24 cellular contexts compared by ENCODE assay signal in the genomic region with DNA sequence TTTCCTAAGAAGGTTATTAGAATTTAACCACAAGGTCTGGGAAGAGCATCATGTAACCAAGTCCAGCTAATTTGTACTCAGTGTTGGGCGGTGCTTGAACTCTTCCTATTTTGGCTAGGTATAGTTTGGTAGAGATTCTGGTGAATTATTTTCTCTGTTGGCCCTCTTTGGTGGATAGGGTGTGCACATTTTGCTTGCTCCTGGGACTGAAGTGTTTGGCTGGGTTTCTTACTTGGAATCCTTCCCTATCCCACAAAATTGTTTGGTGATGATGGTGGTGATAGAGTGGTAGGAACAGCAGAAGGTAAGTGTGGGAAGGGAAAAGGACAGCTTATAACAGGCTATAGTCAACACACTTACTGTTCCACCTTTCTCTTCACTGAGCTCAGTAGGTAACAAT.
DNase-seq lines count a peak whose midpoint lies in the region; ATAC-seq and TF ChIP-seq lines count a peak whose summit lies in the region.
"Had no signal": no experiment of that assay in that cellular context is flagged by ENCODE, and none has a peak within 500 bp of the region (broad histone marks: within the 10 kb centered on the region; RNA-seq: fewer than 3 reads in every experiment).

No MANE protein-coding gene starts in this region.

- WGBS in GM23248 (ENCODE audit: low coverage in 1 of 2, low lambda C conversion rate in 2 of 2, missing lambda C conversion rate in 2 of 2), 2 experiments: 33 to 44% methylated on average over 1 of the region's 1 CpG
- 60 to 71% methylated on average over 1 of the region's 1 CpG for WGBS in lower leg skin, 2 donors

- H2AFZ ChIP-seq in GM23248: no peak overlapping the region

- no peaks in the 10 kb centered on the region for H3K36me3 ChIP-seq in GM23248 (ENCODE audit: low read depth)
- H3K36me3 ChIP-seq: Peyer's patch, SJSA1 had no signal

- no peak overlapping the region for H3K27ac Mint-ChIP-seq in stimulated activated naive CD8-positive, alpha-beta T cell treated with anti-CD3 and anti-CD28 coated beads, Interleukin-15, amount 100 ng/mL, for 72 hours
- H3K27ac Mint-ChIP-seq: B cell, IgD-negative memory B cell had no signal

- no peak overlapping the region for H3K4me2 ChIP-seq in GM23248 (ENCODE audit: unreplicated experiment)

- no peak for TF ChIP-seq POLR2A in lower leg skin (IDR thresholded peaks at IDR 0.05)

- no peaks in the 10 kb centered on the region for H3K27me3 Mint-ChIP-seq in stimulated activated naive CD8-positive, alpha-beta T cell treated with anti-CD3 and anti-CD28 coated beads, Interleukin-15, amount 100 ng/mL, for 72 hours

- DNase-seq in AG08395 (ENCODE audit: low spot score) (peak; percentile 30), GM23248 (peak; percentile 20), astrocyte of the hippocampus (ENCODE audit: low read depth, low spot score) (peak; percentile 62), kidney tubule cell (ENCODE audit: low spot score) (peak; percentile 22), anterior cingulate cortex (lab: John Stamatoyannopoulos, UW) (no peak), lower leg skin (ENCODE audit: low spot score in 2 of 2) (no peak), NCI-H187 (lab: John Stamatoyannopoulos, UW) (no peak)
- no peak for DNase-seq in stimulated activated naive CD8-positive, alpha-beta T cell treated with anti-CD3 and anti-CD28 coated beads, Interleukin-15, amount 100 ng/mL, for 72 hours
- DNase-seq: 8988T, DMS53, EL, GF-D8, NCI-H1105 treated with DMSO at 0.1 percent for 48 hours, NCI-H2081, NCI-H2171, NCI-H345, NCI-H524, NCI-H774, Peyer's patch had no signal

- in situ Hi-C loops in GM23248 (cut with MboI): no loop called here

- TF ChIP-seq CTCF in lower leg skin (IDR thresholded peaks at IDR 0.05): no peak

- peaks cover 4 to 15% of the 10 kb centered on the region in 2 donors for H3K9me3 Mint-ChIP-seq in stimulated activated naive CD8-positive, alpha-beta T cell treated with anti-CD3 and anti-CD28 coated beads, Interleukin-15, amount 100 ng/mL, for 72 hours

- intact Hi-C loops in lower leg skin (cut with DNase I; ENCODE audit: low total_unique reads): no loop called here

- H3K4me1 Mint-ChIP-seq in stimulated activated naive CD8-positive, alpha-beta T cell treated with anti-CD3 and anti-CD28 coated beads, Interleukin-15, amount 100 ng/mL, for 72 hours: no peaks in the 10 kb centered on the region
- H3K4me1 Mint-ChIP-seq: B cell, IgD-negative memory B cell had no signal

- no peaks in the 10 kb centered on the region for H3K79me2 ChIP-seq in GM23248 (ENCODE audit: insufficient read depth)

- H3K9me2 ChIP-seq in GM23248 (ENCODE audit: insufficient read depth): no peaks in the 10 kb centered on the region

- H3K27ac ChIP-seq in GM23248: peak overlapping the region; percentile 21; the same call in 1 of the 2 replicates
- H3K27ac ChIP-seq: Peyer's patch, SJSA1 had no signal

- no peak for ATAC-seq in stimulated activated naive CD8-positive, alpha-beta T cell treated with anti-CD3 and anti-CD28 coated beads, Interleukin-15, amount 100 ng/mL, for 72 hours
- ATAC-seq: HCT116 had no signal

- H3K9ac ChIP-seq in GM23248: no peak overlapping the region

- no peaks in the 10 kb centered on the region for H3K9me3 ChIP-seq in GM23248 (ENCODE audit: low read depth)
- H3K9me3 ChIP-seq: Peyer's patch, SJSA1 had no signal

- H3K27me3 ChIP-seq in GM23248 (replicated peaks; ENCODE audit: insufficient read depth): no peaks in the 10 kb centered on the region
- H3K27me3 ChIP-seq: Peyer's patch, SJSA1 had no signal

- H4K20me1 ChIP-seq in GM23248 (ENCODE audit: insufficient read depth): no peaks in the 10 kb centered on the region

- H3K4me3 Mint-ChIP-seq in stimulated activated naive CD8-positive, alpha-beta T cell treated with anti-CD3 and anti-CD28 coated beads, Interleukin-15, amount 100 ng/mL, for 72 hours: no peak overlapping the region
- H3K4me3 Mint-ChIP-seq: B cell, CD14-positive monocyte, IgD-negative memory B cell had no signal

- peaks cover 32% of the 10 kb centered on the region for H3K4me1 ChIP-seq in GM23248 (ENCODE audit: insufficient read depth)
- H3K4me1 ChIP-seq: Peyer's patch had no signal

- H3F3A ChIP-seq in GM23248 (ENCODE audit: insufficient read depth): peaks cover 15% of the 10 kb centered on the region; the same call in 1 of the 2 replicates

- H3K4me3 ChIP-seq in GM23248 (no peak overlapping the region), lower leg skin (ENCODE audit: low read depth, poor library complexity, severe bottlenecking) (no peak overlapping the region)
- H3K4me3 ChIP-seq: Peyer's patch, SJSA1 had no signal

Comparison
In these comparisons a context has a peak if more than half of its experiments do, and no peak if none do; other contexts are left out.
1. DNase-seq: peak in AG08395 (single experiment), GM23248 (single experiment), astrocyte of the hippocampus (single experiment) and kidney tubule cell (single experiment); none in anterior cingulate cortex (0 of 58), stimulated activated naive CD8-positive, alpha-beta T cell treated with anti-CD3 and anti-CD28 coated beads, Interleukin-15, amount 100 ng/mL, for 72 hours (0 of 2), lower leg skin (0 of 2) and NCI-H187 (0 of 2).